In genomic region chr7:30166155-30166840, GRCh38 we compare ENCODE assay signal across 11 cellular contexts. TPM values are rescaled to one million over a fixed set of nuclear protein-coding genes. Genes with fewer than 3 reads are reported as not detected.
DNase-seq lines count a peak whose midpoint lies in the region; ATAC-seq and TF ChIP-seq lines count a peak whose summit lies in the region.
"Had no signal": no experiment of that assay in that cellular context is flagged by ENCODE, and none has a peak within 500 bp of the region (broad histone marks: within the 10 kb centered on the region; RNA-seq: fewer than 3 reads in every experiment).

No MANE protein-coding gene starts in this region.

- H3K9me3 Mint-ChIP-seq in CD14-positive monocyte (no peaks in the 10 kb centered on the region), brain (no peaks in the 10 kb centered on the region)

- no peaks in the 10 kb centered on the region for H3K36me3 ChIP-seq in mucosa of descending colon (ENCODE audit: low read depth)
- H3K36me3 ChIP-seq: Peyer's patch had no signal

- H3K27ac Mint-ChIP-seq in CD14-positive monocyte = peak overlapping the region in 6 of 7 donors; percentile 46 to 71 (median 60)
- peak overlapping the region in 4 of 5 experiments; percentile 14 to 91 (median 57) for H3K27ac Mint-ChIP-seq in brain
- H3K27ac Mint-ChIP-seq: activated CD8-positive, alpha-beta memory T cell treated with anti-CD3 and anti-CD28 coated beads, Interleukin-2, amount 10 ng/mL, durations not matched to agents 7 days and 5 days had no signal

- peak; percentile 46 for ATAC-seq in mucosa of descending colon
- ATAC-seq: activated CD8-positive, alpha-beta memory T cell treated with anti-CD3 and anti-CD28 coated beads, Interleukin-2, amount 10 ng/mL, durations not matched to agents 7 days and 5 days had no signal

- H3K4me3 ChIP-seq in mucosa of descending colon = no peak overlapping the region
- H3K4me3 ChIP-seq: Peyer's patch had no signal

- peaks cover 14% of the 10 kb centered on the region for H3K4me1 ChIP-seq in mucosa of descending colon (ENCODE audit: low read depth)
- H3K4me1 ChIP-seq: Peyer's patch had no signal

- H3K9me3 ChIP-seq in mucosa of descending colon = no peaks in the 10 kb centered on the region
- H3K9me3 ChIP-seq: Peyer's patch had no signal

- H3K27me3 Mint-ChIP-seq in CD14-positive monocyte (ENCODE audit: low read depth in 3 of 3) (no peaks in the 10 kb centered on the region), brain (peaks cover 3% of the 10 kb centered on the region)

- H3K4me1 Mint-ChIP-seq in CD14-positive monocyte = peaks cover 75% of the 10 kb centered on the region
- peaks cover 84% of the 10 kb centered on the region for H3K4me1 Mint-ChIP-seq in brain

- intact Hi-C loops in CD14-positive monocyte (cut with micrococcal nuclease) = loop anchor here (5.0 to 10.0 kb wide), 4 partner anchors 59 to 259 kb away; partner anchors contain the start of gene ZNRF2 (in 1 of the 2)
- intact Hi-C loops in mucosa of descending colon (cut with DNase I, micrococcal nuclease) = loop anchor here (10.0 kb wide), 3 partner anchors 109 to 249 kb away; no protein-coding TSS in a partner anchor

- DNase-seq in CD14-positive monocyte (ENCODE audit: low spot score) = no peak
- DNase-seq in NCI-H1092 (lab: John Stamatoyannopoulos, UW) = peak; percentile 24
- peak in 1 of 3 donors; percentile 68 for DNase-seq in mucosa of descending colon
- no peak for DNase-seq in T-helper 9 cell
- DNase-seq in stimulated activated CD8-positive, alpha-beta memory T cell treated with anti-CD3 and anti-CD28 coated beads, Interleukin-4, amount 100 ng/mL, for 48 hours = no peak
- no peak for DNase-seq in AML-193 (lab: John Stamatoyannopoulos, UW)
- no peak for DNase-seq in kidney glomerular epithelial cell (lab: John Stamatoyannopoulos, UW)
- DNase-seq: activated CD8-positive, alpha-beta memory T cell treated with anti-CD3 and anti-CD28 coated beads, Interleukin-2, amount 10 ng/mL, durations not matched to agents 7 days and 5 days; GF-D8; Peyer's patch had no signal

- TF ChIP-seq CTCF in CD14-positive monocyte (IDR thresholded peaks at IDR 0.05) (no peak), brain (conservative IDR thresholded peaks at IDR 0.05) (no peak), mucosa of descending colon (IDR thresholded peaks at IDR 0.05) (no peak)

- H3K4me3 Mint-ChIP-seq in CD14-positive monocyte = no peak overlapping the region
- peak overlapping the region in 1 of 5 experiments; percentile 32 for H3K4me3 Mint-ChIP-seq in brain
- H3K4me3 Mint-ChIP-seq: activated CD8-positive, alpha-beta memory T cell treated with anti-CD3 and anti-CD28 coated beads, Interleukin-2, amount 10 ng/mL, durations not matched to agents 7 days and 5 days had no signal

- H3K36me3 Mint-ChIP-seq in CD14-positive monocyte (peaks cover 0 to 10% of the 10 kb centered on the region in 2 donors), brain (peaks cover 5% of the 10 kb centered on the region)
- H3K36me3 Mint-ChIP-seq: activated CD8-positive, alpha-beta memory T cell treated with anti-CD3 and anti-CD28 coated beads, Interleukin-2, amount 10 ng/mL, durations not matched to agents 7 days and 5 days had no signal

RNA-seq across cellular contexts. Expression of gene MTURN, which starts 31.5 kb away (rescaled TPM):
- polyA plus RNA-seq in CD14-positive monocyte (1 to 10 TPM; 5.9 to 7.5 TPM), brain (ENCODE audit: insufficient read depth, low read depth, low replicate concordance) (450 TPM)
- total RNA-seq in mucosa of descending colon = 10 to 100 TPM in 1 of 3 donors, 1 to 10 TPM in 2; 7.2 to 62.0 (median 9.7) TPM

Comparison
In these comparisons a context has a peak if more than half of its experiments do, and no peak if none do; other contexts are left out.
1. RNA of gene MTURN, which starts 31.5 kb away (polyA plus RNA-seq): 450 TPM in brain (single experiment); 5.9 to 7.5 TPM in CD14-positive monocyte; every median in the first group is over 10 times any median in the second.